14 cellular contexts compared by ENCODE assay signal in genomic region chr15:36590838-36591237, GRCh38. TPM values are rescaled to one million over a fixed set of nuclear protein-coding genes. Genes with fewer than 3 reads are reported as not detected.
DNase-seq lines count a peak whose midpoint lies in the region; ATAC-seq and TF ChIP-seq lines count a peak whose summit lies in the region.
"Had no signal": no experiment of that assay in that cellular context is flagged by ENCODE, and none has a peak within 500 bp of the region (broad histone marks: within the 10 kb centered on the region; RNA-seq: fewer than 3 reads in every experiment).

No MANE protein-coding gene starts in this region.

- H3K4me3 Mint-ChIP-seq in activated CD8-positive, alpha-beta memory T cell treated with anti-CD3 and anti-CD28 coated beads, Interleukin-2, amount 10 ng/mL, durations not matched to agents 7 days and 5 days = no peak overlapping the region
- H3K4me3 Mint-ChIP-seq in endodermal cell = no peak overlapping the region
- H3K4me3 Mint-ChIP-seq: IgD-negative memory B cell; T-helper 1 cell treated with Interleukin-12 subunit alpha and Interleukin-12 subunit beta and Interleukin-4 antibody, amounts not matched to agents 30 μg/mL and 1 μg/mL, for 36 hours had no signal

- H3K27me3 Mint-ChIP-seq in activated CD8-positive, alpha-beta memory T cell treated with anti-CD3 and anti-CD28 coated beads, Interleukin-2, amount 10 ng/mL, durations not matched to agents 7 days and 5 days = peaks cover 2% of the 10 kb centered on the region
- no peaks in the 10 kb centered on the region for H3K27me3 Mint-ChIP-seq in endodermal cell (ENCODE audit: insufficient read depth)
- H3K27me3 Mint-ChIP-seq: IgD-negative memory B cell, progenitor cell of endocrine pancreas had no signal

- peaks cover 12% of the 10 kb centered on the region for H3K4me1 Mint-ChIP-seq in activated CD8-positive, alpha-beta memory T cell treated with anti-CD3 and anti-CD28 coated beads, Interleukin-2, amount 10 ng/mL, durations not matched to agents 7 days and 5 days
- no peaks in the 10 kb centered on the region for H3K4me1 Mint-ChIP-seq in endodermal cell

- TF ChIP-seq CTCF in psoas muscle (IDR thresholded peaks at IDR 0.05) = no peak
- no peak for TF ChIP-seq CTCF in testis (IDR thresholded peaks at IDR 0.05)
- TF ChIP-seq CTCF in endodermal cell (conservative IDR thresholded peaks at IDR 0.05) = no peak

- H3K9me3 Mint-ChIP-seq in activated CD8-positive, alpha-beta memory T cell treated with anti-CD3 and anti-CD28 coated beads, Interleukin-2, amount 10 ng/mL, durations not matched to agents 7 days and 5 days (ENCODE audit: low read depth) = peaks cover 2% of the 10 kb centered on the region
- H3K9me3 Mint-ChIP-seq in endodermal cell = no peaks in the 10 kb centered on the region
- H3K9me3 Mint-ChIP-seq: T-helper 1 cell treated with Interleukin-12 subunit alpha and Interleukin-12 subunit beta and Interleukin-4 antibody, amounts not matched to agents 30 μg/mL and 1 μg/mL, for 36 hours had no signal

- H3K4me3 ChIP-seq in psoas muscle (no peak overlapping the region), testis (no peak overlapping the region), endodermal cell (ENCODE audit: low read length) (no peak overlapping the region)
- H3K4me3 ChIP-seq: adrenal gland, suprapubic skin had no signal

- 0 to 93% (median 44%) methylated on average over 2 of the region's 2 CpGs for whole genome bisulfite sequencing in psoas muscle, 3 donors
- 37 to 46% methylated on average over 2 of the region's 2 CpGs for WGBS in testis, 2 donors
- 43 to 67% methylated on average over 1 to 2 of the region's 2 CpGs for WGBS in endodermal cell (ENCODE audit: insufficient coverage in 1 of 2, insufficient read length in 1 of 2), 2 experiments

- ATAC-seq in activated CD8-positive, alpha-beta memory T cell treated with anti-CD3 and anti-CD28 coated beads, Interleukin-2, amount 10 ng/mL, durations not matched to agents 7 days and 5 days = peak; percentile 58
- no peak for ATAC-seq in psoas muscle

- no peaks in the 10 kb centered on the region for H3K36me3 Mint-ChIP-seq in activated CD8-positive, alpha-beta memory T cell treated with anti-CD3 and anti-CD28 coated beads, Interleukin-2, amount 10 ng/mL, durations not matched to agents 7 days and 5 days
- no peaks in the 10 kb centered on the region for H3K36me3 Mint-ChIP-seq in endodermal cell (ENCODE audit: low read depth)
- H3K36me3 Mint-ChIP-seq: IgD-negative memory B cell had no signal

- CTCF ChIA-PET in activated CD8-positive, alpha-beta memory T cell treated with anti-CD3 and anti-CD28 coated beads, Interleukin-2, amount 10 ng/mL, durations not matched to agents 7 days and 5 days (lab: Charles Lee) = interaction anchor here (1.5 kb wide), 1 partner anchor 12 kb away, joined by 4 read pairs; no protein-coding TSS in a partner anchor

- intact Hi-C loops in psoas muscle (cut with DNase I) (no loop called here), testis (cut with DNase I; ENCODE audit: low total_unique reads) (no loop called here)

- H3K27ac Mint-ChIP-seq in activated CD8-positive, alpha-beta memory T cell treated with anti-CD3 and anti-CD28 coated beads, Interleukin-2, amount 10 ng/mL, durations not matched to agents 7 days and 5 days = no peak overlapping the region
- no peak overlapping the region for H3K27ac Mint-ChIP-seq in endodermal cell
- H3K27ac Mint-ChIP-seq: IgD-negative memory B cell; progenitor cell of endocrine pancreas; T-helper 1 cell treated with Interleukin-12 subunit alpha and Interleukin-12 subunit beta and Interleukin-4 antibody, amounts not matched to agents 30 μg/mL and 1 μg/mL, for 36 hours had no signal

- H3K36me3 ChIP-seq in psoas muscle (ENCODE audit: insufficient read depth in 1 of 2, low read depth in 1 of 2) (no peaks in the 10 kb centered on the region), testis (ENCODE audit: low read depth, missing control alignments) (no peaks in the 10 kb centered on the region), endodermal cell (ENCODE audit: control insufficient read depth, insufficient read depth, low read length) (no peaks in the 10 kb centered on the region)
- H3K36me3 ChIP-seq: adrenal gland, suprapubic skin had no signal

- H3K4me1 ChIP-seq in psoas muscle (peaks cover 9% of the 10 kb centered on the region), testis (no peaks in the 10 kb centered on the region), endodermal cell (ENCODE audit: control insufficient read depth, insufficient read depth, low read length) (no peaks in the 10 kb centered on the region)

- no peak for DNase-seq in activated CD8-positive, alpha-beta memory T cell treated with anti-CD3 and anti-CD28 coated beads, Interleukin-2, amount 10 ng/mL, durations not matched to agents 7 days and 5 days
- no peak for DNase-seq in activated CD8-positive, alpha-beta memory T cell treated with anti-CD3 and anti-CD28 coated beads for 24 hours
- DNase-seq in HS-5 (ENCODE audit: low read depth) (peak; percentile 82), astrocyte of the hippocampus (ENCODE audit: low read depth, low spot score) (peak; percentile 68), psoas muscle (no peak), testis (no peak), endodermal cell (no peak), NCI-H82 (lab: John Stamatoyannopoulos, UW) (no peak)
- DNase-seq: adrenal gland, NCI-H1930 had no signal

- H3K9ac ChIP-seq in endodermal cell (ENCODE audit: extremely low read depth, low read length, poor library complexity, severe bottlenecking) = no peak overlapping the region

- H3K27me3 ChIP-seq in psoas muscle (ENCODE audit: insufficient read depth in 3 of 3, low read length in 2 of 3) = no peaks in the 10 kb centered on the region
- no peaks in the 10 kb centered on the region for H3K27me3 ChIP-seq in testis
- H3K27me3 ChIP-seq in endodermal cell (ENCODE audit: control insufficient read depth, insufficient read depth, low read length, poor library complexity, severe bottlenecking) = no peaks in the 10 kb centered on the region
- H3K27me3 ChIP-seq: adrenal gland, suprapubic skin had no signal

- TF ChIP-seq POLR2A in testis (IDR thresholded peaks at IDR 0.05) = no peak

- H3K27ac ChIP-seq in psoas muscle (peak overlapping the region; percentile 77), testis (no peak overlapping the region), endodermal cell (ENCODE audit: low read depth, low read length) (no peak overlapping the region)
- H3K27ac ChIP-seq: adrenal gland, suprapubic skin had no signal

- H3K9me3 ChIP-seq in psoas muscle (no peaks in the 10 kb centered on the region), testis (no peaks in the 10 kb centered on the region), endodermal cell (ENCODE audit: control insufficient read depth, low read length) (no peaks in the 10 kb centered on the region)
- H3K9me3 ChIP-seq: adrenal gland, suprapubic skin had no signal

RNA-seq across cellular contexts. Expression of gene CDIN1, which starts 11.4 kb away (rescaled TPM):
- 10 to 100 TPM; 11.7 to 14.2 TPM for total RNA-seq in activated CD8-positive, alpha-beta memory T cell treated with anti-CD3 and anti-CD28 coated beads, Interleukin-2, amount 10 ng/mL, durations not matched to agents 7 days and 5 days
- total RNA-seq in psoas muscle = 10 to 100 TPM; 11.8 to 43.2 (median 22.7) TPM
- 10 to 100 TPM in 1 of 3 donors, 1 to 10 TPM in 2; 7.5 to 12.9 (median 9.5) TPM for polyA plus RNA-seq in psoas muscle
- 10 to 100 TPM; 13.1 to 16.9 TPM for total RNA-seq in testis
- 20.7 TPM for polyA plus RNA-seq in testis (ENCODE audit: insufficient read depth, low read depth, low replicate concordance)
- 10 to 100 TPM; 10.8 to 19.7 TPM for total RNA-seq in endodermal cell
- polyA plus RNA-seq in endodermal cell (2013, experiment 1 of 2) = 15.0 TPM
- 14.5 TPM for polyA plus RNA-seq in endodermal cell (2013, experiment 2 of 2)

Comparison
In these comparisons a context has a peak if more than half of its experiments do, and no peak if none do; other contexts are left out.
1. DNase-seq: peak in HS-5 (single experiment) and astrocyte of the hippocampus (single experiment); none in activated CD8-positive, alpha-beta memory T cell treated with anti-CD3 and anti-CD28 coated beads, Interleukin-2, amount 10 ng/mL, durations not matched to agents 7 days and 5 days (single experiment), activated CD8-positive, alpha-beta memory T cell treated with anti-CD3 and anti-CD28 coated beads for 24 hours (single experiment), psoas muscle (0 of 2), testis (single experiment), endodermal cell (single experiment) and NCI-H82 (single experiment).